12 cellular contexts compared by ENCODE assay signal in the genomic region with DNA sequence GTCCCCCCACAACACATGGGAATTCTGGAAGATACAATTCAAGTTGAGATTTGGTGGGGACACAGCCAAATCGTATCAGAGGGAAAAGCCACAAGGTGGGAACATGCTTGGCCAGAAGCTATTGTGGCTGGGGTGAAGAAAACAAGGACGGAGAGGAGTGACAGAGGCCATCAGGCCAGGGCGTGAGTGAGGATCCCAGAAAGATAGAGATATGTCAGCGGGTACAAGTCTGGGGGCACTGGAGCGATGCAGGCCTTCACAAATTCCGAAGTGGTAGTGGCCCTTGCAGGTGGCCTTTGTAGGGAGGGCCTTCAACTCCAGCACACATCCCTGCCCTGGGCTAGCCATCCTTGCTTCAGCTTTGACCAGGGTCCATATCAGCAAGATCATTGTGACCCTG.
"Had no signal": no experiment of that assay in that cellular context is flagged by ENCODE, and none has a peak within 500 bp of the region (broad histone marks: within the 10 kb centered on the region; RNA-seq: fewer than 3 reads in every experiment).

No MANE protein-coding gene starts in this region.

- H3K27me3 Mint-ChIP-seq: activated CD4-positive, alpha-beta memory T cell treated with anti-CD3 and anti-CD28 coated beads for 36 hours; natural killer cell treated with Interleukin-12 subunit alpha and Interleukin-12 subunit beta and Interleukin-15 and Interleukin-18, amount 100 ng/mL, for 72 hours had no signal

- H3K4me3 ChIP-seq: dorsolateral prefrontal cortex, ovary, upper lobe of left lung had no signal

- H3K27ac ChIP-seq: dorsolateral prefrontal cortex, ovary had no signal

- H3K36me3 Mint-ChIP-seq: activated CD4-positive, alpha-beta memory T cell treated with anti-CD3 and anti-CD28 coated beads for 36 hours; natural killer cell treated with Interleukin-12 subunit alpha and Interleukin-12 subunit beta and Interleukin-15 and Interleukin-18, amount 100 ng/mL, for 72 hours had no signal

- H3K4me3 Mint-ChIP-seq: activated CD4-positive, alpha-beta memory T cell treated with anti-CD3 and anti-CD28 coated beads for 36 hours; endodermal cell; natural killer cell treated with Interleukin-12 subunit alpha and Interleukin-12 subunit beta and Interleukin-15 and Interleukin-18, amount 100 ng/mL, for 72 hours had no signal

- H3K27ac Mint-ChIP-seq: activated CD4-positive, alpha-beta memory T cell treated with anti-CD3 and anti-CD28 coated beads for 36 hours; endodermal cell had no signal

- H3K36me3 ChIP-seq: ovary, upper lobe of left lung had no signal

- ATAC-seq: natural killer cell treated with Interleukin-12 subunit alpha and Interleukin-12 subunit beta and Interleukin-15 and Interleukin-18, amount 100 ng/mL, for 72 hours had no signal

- DNase-seq: activated CD4-positive, alpha-beta memory T cell treated with anti-CD3 and anti-CD28 coated beads for 36 hours; activated CD8-positive, alpha-beta memory T cell treated with anti-CD3 and anti-CD28 coated beads, Interleukin-2, amount 50 U/mL, for 4 hours; activated gamma-delta T cell treated with Interleukin-2 at 50 U/mL for 16 hours; dorsolateral prefrontal cortex; endodermal cell; head of caudate nucleus; kidney glomerular epithelial cell; ovary; stimulated activated naive CD4-positive, alpha-beta T cell treated with Interleukin-2 at 50 U/mL for 16 hours; T-helper 1 cell; upper lobe of left lung had no signal

- H3K9me3 Mint-ChIP-seq: activated CD4-positive, alpha-beta memory T cell treated with anti-CD3 and anti-CD28 coated beads for 36 hours; natural killer cell treated with Interleukin-12 subunit alpha and Interleukin-12 subunit beta and Interleukin-15 and Interleukin-18, amount 100 ng/mL, for 72 hours had no signal

- H3K9me3 ChIP-seq: ovary, upper lobe of left lung had no signal

- H3K27me3 ChIP-seq: dorsolateral prefrontal cortex, ovary, upper lobe of left lung had no signal
